Comparison of ENCODE assay signal across 15 cellular contexts in the genomic region with DNA sequence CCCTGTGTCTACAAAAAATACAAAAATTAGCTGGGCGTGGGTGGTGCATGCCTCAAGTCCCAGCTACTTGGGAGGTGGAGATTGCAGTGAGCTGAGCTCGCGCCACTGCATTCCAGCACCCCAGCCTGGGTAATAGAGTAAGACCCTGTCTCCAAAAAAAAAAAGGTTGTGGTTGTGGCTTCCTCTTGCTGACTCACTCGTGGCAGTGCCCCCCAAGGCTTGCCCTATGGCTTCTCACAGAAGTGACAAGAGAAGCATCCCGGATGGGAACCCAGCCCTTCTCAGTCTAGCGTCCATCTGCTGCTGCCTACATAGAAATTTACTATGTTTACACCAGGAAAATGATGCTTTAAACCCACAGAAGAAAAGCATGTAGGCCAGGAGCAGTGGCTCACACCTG.
DNase-seq lines count a peak whose midpoint lies in the region; ATAC-seq and TF ChIP-seq lines count a peak whose summit lies in the region.
"Had no signal": no experiment of that assay in that cellular context is flagged by ENCODE, and none has a peak within 500 bp of the region (broad histone marks: within the 10 kb centered on the region; RNA-seq: fewer than 3 reads in every experiment).

No MANE protein-coding gene starts in this region.

- intact Hi-C loops in cardiac septum (cut with DNase I) = no loop called here
- intact Hi-C loops in heart right ventricle (cut with DNase I) = loop anchor here in 1 of 10 donors (10.0 kb wide), 1 partner anchor 63 kb away; no protein-coding TSS in a partner anchor
- intact Hi-C loops in transverse colon (cut with DNase I; ENCODE audit: low total_unique reads) = loop anchor here (5.0 kb wide), 1 partner anchor 1115 kb away; no protein-coding TSS in a partner anchor

- H3K4me1 ChIP-seq in heart right ventricle (peaks cover 0 to 35% (median 17%) of the 10 kb centered on the region in 9 donors), transverse colon (peaks cover 0 to 8% (median 0%) of the 10 kb centered on the region in 4 donors)
- H3K4me1 ChIP-seq: HAP-1 had no signal

- 78 to 84% methylated on average over 6 of the region's 6 CpGs for WGBS in heart right ventricle, 2 donors
- WGBS in transverse colon (ENCODE audit: low coverage in 1 of 2), 2 donors = 50 to 59% methylated on average over 1 to 6 of the region's 6 CpGs

- TF ChIP-seq EP300 in transverse colon (IDR thresholded peaks at IDR 0.05; ENCODE audit: low read depth) = no peak

- DNase-seq in cardiac septum (ENCODE audit: low spot score) = peak; percentile 56
- no peak for DNase-seq in heart right ventricle
- DNase-seq in RPMI7951 (ENCODE audit: low read depth) = peak; percentile 80
- peak; percentile 68 for DNase-seq in fibroblast of villous mesenchyme (ENCODE audit: low read depth)
- DNase-seq in ureter (ENCODE audit: low spot score) = peak; percentile 25
- no peak for DNase-seq in NOMO-1 treated with dmso at 0.1 percent for 144 hours (lab: John Stamatoyannopoulos, UW; ENCODE audit: unreplicated experiment)
- DNase-seq in transverse colon = no peak
- no peak for DNase-seq in NCI-H2029 (lab: John Stamatoyannopoulos, UW)
- DNase-seq: activated T-cell treated with anti-CD3 and anti-CD28 coated beads, Interleukin-2, amount 50 U/mL, for 1 hour; central memory CD4-positive, alpha-beta T cell; NCI-H1417 treated with DMSO at 0.1 percent for 48 hours; NK-92 treated with Interleukin-12 subunit alpha and Interleukin-12 subunit beta, amount 100 ng/mL, for 24 hours; T-helper 17 cell had no signal

- in situ Hi-C loops in transverse colon (cut with MboI; ENCODE audit: low pct_ligation_motif_present in 1 of 4, low pct_unique_long_range_greater_than_20kb in 1 of 4, low sequenced_read_pairs in 3 of 4) = no loop called here

- H3K27me3 ChIP-seq in heart right ventricle (no peaks in the 10 kb centered on the region), transverse colon (no peaks in the 10 kb centered on the region)

- H3K9me3 ChIP-seq in heart right ventricle (no peaks in the 10 kb centered on the region), transverse colon (no peaks in the 10 kb centered on the region)
- H3K9me3 ChIP-seq: HAP-1 had no signal

- no peak for TF ChIP-seq POLR2A in transverse colon (IDR thresholded peaks at IDR 0.05)

- no peak for TF ChIP-seq CTCF in heart right ventricle (IDR thresholded peaks at IDR 0.05)
- no peak for TF ChIP-seq CTCF in fibroblast of villous mesenchyme (IDR thresholded peaks at IDR 0.05; ENCODE audit: insufficient read depth, low read depth, low read length)
- TF ChIP-seq CTCF in transverse colon (IDR thresholded peaks at IDR 0.05) = no peak

- ATAC-seq in heart right ventricle = no peak
- ATAC-seq: sciatic nerve, T-helper 17 cell had no signal

- H3K27ac ChIP-seq in heart right ventricle = no peak overlapping the region
- H3K27ac ChIP-seq in transverse colon = no peak overlapping the region

- H3K4me3 ChIP-seq in heart right ventricle = no peak overlapping the region
- no peak overlapping the region for H3K4me3 ChIP-seq in fibroblast of villous mesenchyme (ENCODE audit: low read depth, low read length)
- H3K4me3 ChIP-seq in transverse colon = no peak overlapping the region
- H3K4me3 ChIP-seq: HAP-1 had no signal

- peaks cover 0 to 92% (median 19%) of the 10 kb centered on the region in 9 donors for H3K36me3 ChIP-seq in heart right ventricle
- H3K36me3 ChIP-seq in transverse colon = no peaks in the 10 kb centered on the region

Comparison
In these comparisons a context has a peak if more than half of its experiments do, and no peak if none do; other contexts are left out.
1. DNase-seq: peak in cardiac septum (single experiment), RPMI7951 (single experiment), fibroblast of villous mesenchyme (single experiment) and ureter (single experiment); none in heart right ventricle (0 of 2), NOMO-1 treated with dmso at 0.1 percent for 144 hours (single experiment), transverse colon (single experiment) and NCI-H2029 (single experiment).